ENCODE assay signal across 21 cellular contexts in the genomic region with DNA sequence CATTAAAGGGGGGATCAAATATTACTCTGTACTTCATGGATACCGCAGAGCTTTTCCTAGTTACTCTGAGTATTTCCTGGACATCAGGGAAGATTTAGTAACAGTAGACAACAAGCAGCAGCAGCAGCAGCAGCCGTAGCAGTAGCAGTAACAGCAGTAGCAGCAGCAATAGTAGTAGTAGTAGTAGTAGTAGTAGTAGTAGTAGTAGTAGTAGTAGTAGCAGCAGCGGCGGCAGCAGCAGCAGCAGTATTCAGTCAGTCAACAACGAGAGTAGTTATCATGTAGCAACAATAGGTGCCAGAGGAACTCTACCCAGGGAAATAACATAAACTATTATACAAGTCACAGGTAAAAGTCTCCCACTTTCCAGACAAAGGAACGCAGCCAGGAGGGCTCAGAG. TPM values are rescaled to one million over a fixed set of nuclear protein-coding genes. Genes with fewer than 3 reads are reported as not detected.
DNase-seq lines count a peak whose midpoint lies in the region; ATAC-seq, FAIRE-seq and TF ChIP-seq lines count a peak whose summit lies in the region.
"Had no signal": no experiment of that assay in that cellular context is flagged by ENCODE, and none has a peak within 500 bp of the region (broad histone marks: within the 10 kb centered on the region; RNA-seq: fewer than 3 reads in every experiment).

No MANE protein-coding gene starts in this region.

- H3K4me1 ChIP-seq in gastroesophageal sphincter = peaks cover 2 to 99% (median 14%) of the 10 kb centered on the region in 3 donors
- H3K4me1 ChIP-seq in small intestine (ENCODE audit: control insufficient read depth in 2 of 2, insufficient read depth in 1 of 2, low read depth in 1 of 2, low read length in 1 of 2) = peaks cover 0 to 3% of the 10 kb centered on the region in 2 donors

- TF ChIP-seq CTCF in VCaP (conservative IDR thresholded peaks at IDR 0.05) = no peak
- TF ChIP-seq CTCF in gastroesophageal sphincter (IDR thresholded peaks at IDR 0.05) = no peak

- no peaks in the 10 kb centered on the region for H3K9me3 Mint-ChIP-seq in activated T-helper 2 cell treated with anti-CD3 and anti-CD28 coated beads, Interferon-gamma antibody, Interleukin-2, Interleukin-4, amounts not matched to agents 10 μg/mL and 5 μg/mL and 100 μg/mL, durations not matched to agents 14 hours and 24 hours and 36 hours
- H3K9me3 Mint-ChIP-seq: T-helper 1 cell treated with Interleukin-12 subunit alpha and Interleukin-12 subunit beta and Interleukin-4 antibody, amounts not matched to agents 30 μg/mL and 1 μg/mL, for 36 hours had no signal

- H3K4me1 Mint-ChIP-seq in activated T-helper 2 cell treated with anti-CD3 and anti-CD28 coated beads, Interferon-gamma antibody, Interleukin-2, Interleukin-4, amounts not matched to agents 10 μg/mL and 5 μg/mL and 100 μg/mL, durations not matched to agents 14 hours and 24 hours and 36 hours (ENCODE audit: low read depth) = peaks cover 42% of the 10 kb centered on the region

- DNase-seq in ELR (ENCODE audit: low read depth) (peak; percentile 12), substantia nigra (lab: John Stamatoyannopoulos, UW) (no peak), small intestine (no peak), dedifferentiated amniotic fluid mesenchymal stem cell (ENCODE audit: extremely low spot score) (no peak)
- DNase-seq in activated T-helper 2 cell treated with anti-CD3 and anti-CD28 coated beads, Interferon-gamma antibody, Interleukin-2, Interleukin-4, amounts not matched to agents 10 μg/mL and 5 μg/mL and 100 μg/mL, durations not matched to agents 14 hours and 24 hours and 36 hours (ENCODE audit: low spot score) = no peak
- DNase-seq: activated CD4-positive, alpha-beta T cell treated with anti-CD3 and anti-CD28 coated beads, Interleukin-2, amount 50 U/mL, for 48 hours; activated gamma-delta T cell treated with Interleukin-2 at 50 U/mL for 16 hours; amygdala; Calu3; cerebellar nuclear complex; KG1; MV-4-11; NCI-H2029; NCI-H524 treated with DMSO at 0.1 percent for 48 hours had no signal

- ATAC-seq in gastroesophageal sphincter = no peak

- intact Hi-C loops in activated T-helper 2 cell treated with anti-CD3 and anti-CD28 coated beads, Interferon-gamma antibody, Interleukin-2, Interleukin-4, amounts not matched to agents 10 μg/mL and 5 μg/mL and 100 μg/mL, durations not matched to agents 14 hours and 24 hours and 36 hours (cut with micrococcal nuclease) = no loop called here

- H3K27ac ChIP-seq in VCaP (peak overlapping the region; percentile 79), gastroesophageal sphincter (peak overlapping the region in 3 of 4 donors; percentile 66 to 80 (median 77)), substantia nigra (ENCODE audit: low read depth, low read length, poor library complexity, severe bottlenecking) (peak overlapping the region; percentile 97), small intestine (ENCODE audit: low read depth in 1 of 2, low read length in 1 of 2) (no peak overlapping the region)
- H3K27ac ChIP-seq: hepatocyte, thoracic aorta had no signal

- H3K4me3 Mint-ChIP-seq in activated T-helper 2 cell treated with anti-CD3 and anti-CD28 coated beads, Interferon-gamma antibody, Interleukin-2, Interleukin-4, amounts not matched to agents 10 μg/mL and 5 μg/mL and 100 μg/mL, durations not matched to agents 14 hours and 24 hours and 36 hours (ENCODE audit: low read depth) = no peak overlapping the region
- H3K4me3 Mint-ChIP-seq: T-helper 1 cell treated with Interleukin-12 subunit alpha and Interleukin-12 subunit beta and Interleukin-4 antibody, amounts not matched to agents 30 μg/mL and 1 μg/mL, for 36 hours had no signal

- no peak for TF ChIP-seq POLR2A in gastroesophageal sphincter (IDR thresholded peaks at IDR 0.05)

- no peaks in the 10 kb centered on the region for H3K36me3 ChIP-seq in gastroesophageal sphincter
- H3K36me3 ChIP-seq in small intestine (ENCODE audit: control insufficient read depth in 2 of 2, insufficient read depth in 2 of 2, low read length in 2 of 2) = no peaks in the 10 kb centered on the region
- H3K36me3 ChIP-seq: thoracic aorta had no signal

- H3K27ac Mint-ChIP-seq in activated T-helper 2 cell treated with anti-CD3 and anti-CD28 coated beads, Interferon-gamma antibody, Interleukin-2, Interleukin-4, amounts not matched to agents 10 μg/mL and 5 μg/mL and 100 μg/mL, durations not matched to agents 14 hours and 24 hours and 36 hours = no peak overlapping the region
- H3K27ac Mint-ChIP-seq: T-helper 1 cell treated with Interleukin-12 subunit alpha and Interleukin-12 subunit beta and Interleukin-4 antibody, amounts not matched to agents 30 μg/mL and 1 μg/mL, for 36 hours had no signal

- 55 to 70% methylated on average over 5 to 6 of the region's 6 CpGs for WGBS in gastroesophageal sphincter (ENCODE audit: low coverage in 1 of 2), 2 donors
- 74 to 82% (median 78%) methylated on average over 6 of the region's 6 CpGs for WGBS in small intestine, 3 donors

- H3K4me3 ChIP-seq in gastroesophageal sphincter (no peak overlapping the region), small intestine (ENCODE audit: low read depth in 1 of 2, low read length in 2 of 2) (no peak overlapping the region)
- H3K4me3 ChIP-seq: hepatocyte had no signal

- no peak for FAIRE-seq in small intestine (lab: Jason Lieb, UNC)
- FAIRE-seq: GM19239, islet of Langerhans had no signal

- H3K9me3 ChIP-seq in gastroesophageal sphincter (no peaks in the 10 kb centered on the region), small intestine (ENCODE audit: control insufficient read depth, low read depth) (no peaks in the 10 kb centered on the region)
- H3K9me3 ChIP-seq: thoracic aorta had no signal

- TF ChIP-seq EP300 in gastroesophageal sphincter (IDR thresholded peaks at IDR 0.05) = no peak

- H3K27me3 ChIP-seq in gastroesophageal sphincter (no peaks in the 10 kb centered on the region), small intestine (ENCODE audit: control insufficient read depth in 2 of 2, insufficient read depth in 2 of 2, low read length in 2 of 2) (no peaks in the 10 kb centered on the region)
- H3K27me3 ChIP-seq: hepatocyte had no signal

- no peaks in the 10 kb centered on the region for H3K27me3 Mint-ChIP-seq in activated T-helper 2 cell treated with anti-CD3 and anti-CD28 coated beads, Interferon-gamma antibody, Interleukin-2, Interleukin-4, amounts not matched to agents 10 μg/mL and 5 μg/mL and 100 μg/mL, durations not matched to agents 14 hours and 24 hours and 36 hours (ENCODE audit: low read depth)

- peaks cover 5% of the 10 kb centered on the region for H3K36me3 Mint-ChIP-seq in activated T-helper 2 cell treated with anti-CD3 and anti-CD28 coated beads, Interferon-gamma antibody, Interleukin-2, Interleukin-4, amounts not matched to agents 10 μg/mL and 5 μg/mL and 100 μg/mL, durations not matched to agents 14 hours and 24 hours and 36 hours (ENCODE audit: low read depth)

RNA-seq across cellular contexts. Expression of a gene that starts 1.1 kb away (rescaled TPM):
- total RNA-seq in gastroesophageal sphincter = 100 to 1,000 TPM in 3 of 4 donors, 10 to 100 TPM in 1; 84.1 to 203 (median 150) TPM
- polyA plus RNA-seq in small intestine = 10 to 100 TPM; 18.6 to 50.8 (median 23.3) TPM
- total RNA-seq in activated T-helper 2 cell treated with anti-CD3 and anti-CD28 coated beads, Interferon-gamma antibody, Interleukin-2, Interleukin-4, amounts not matched to agents 10 μg/mL and 5 μg/mL and 100 μg/mL, durations not matched to agents 14 hours and 24 hours and 36 hours = 36.0 and 40.7 TPM in 2 replicates

Comparison
In these comparisons a context has a peak if more than half of its experiments do, and no peak if none do; other contexts are left out.
1. H3K27ac ChIP-seq: peak in VCaP (single experiment), gastroesophageal sphincter (3 of 4) and substantia nigra (single experiment); none in small intestine (0 of 2).